In the genomic region with DNA sequence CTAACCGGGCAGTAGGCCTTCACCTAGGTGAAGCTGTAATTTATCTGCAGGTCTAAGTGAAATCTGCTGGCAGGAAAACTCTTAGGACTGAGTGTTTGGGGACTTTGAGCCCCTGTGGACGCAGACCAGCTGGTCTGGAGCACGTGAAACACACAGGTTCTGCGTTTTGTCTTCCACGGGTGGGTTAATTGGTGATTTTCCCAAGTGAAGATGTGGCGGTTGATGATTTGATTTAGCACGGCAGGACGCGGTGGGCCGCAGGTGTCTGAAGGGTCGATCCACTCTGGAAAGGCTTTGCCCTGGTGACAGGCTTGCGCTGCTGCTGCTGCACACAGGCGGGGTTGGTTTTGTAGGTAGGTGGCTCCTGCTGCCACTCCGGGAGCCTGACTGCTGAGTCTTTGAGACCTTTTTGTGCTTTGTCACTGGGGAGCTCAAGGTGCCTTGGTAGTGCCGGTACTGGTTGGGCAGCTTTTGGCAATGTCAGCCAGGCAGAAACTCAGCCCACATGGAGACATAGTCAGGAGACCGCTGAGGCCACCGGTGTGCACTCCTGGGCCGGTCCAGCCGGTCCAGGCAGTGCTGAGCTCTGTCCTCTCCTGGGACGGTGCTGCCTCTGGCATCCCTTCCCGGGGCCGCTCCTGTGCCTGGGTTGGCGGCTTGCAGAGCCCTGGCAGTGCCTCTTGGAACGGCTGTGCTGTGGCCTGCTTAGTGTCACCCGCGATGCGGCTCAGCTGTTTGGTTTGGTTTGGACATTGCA, we compare ENCODE assay signal across 1 cellular context.
TF ChIP-seq lines count a peak whose summit lies in the region.

No MANE protein-coding gene starts in this region.

TF ChIP-seq in HepG2, 621 proteins besides CTCF, POLR2A, EP300 and RAD21 (continued from another document and continues in another):
- no peak for TF ChIP-seq ZNF567 (CRISPR knock-in tag; IDR thresholded peaks at IDR 0.05; ENCODE audit: borderline replicate concordance)
- no peak for TF ChIP-seq ZNF557 (CRISPR knock-in tag; IDR thresholded peaks at IDR 0.05)
- TF ChIP-seq ATF7 (IDR thresholded peaks at IDR 0.05): no peak
- TF ChIP-seq ATF7 (CRISPR knock-in tag; IDR thresholded peaks at IDR 0.05): no peak
- 0 out of 2 replicates have a peak, but pooled peaks have one; percentile 38 for TF ChIP-seq HOXA9 (CRISPR knock-in tag; IDR thresholded peaks at IDR 0.05; ENCODE audit: borderline replicate concordance)
- TF ChIP-seq HNRNPL (IDR thresholded peaks at IDR 0.05; ENCODE audit: low read depth, low read length): peak; percentile 86; the same call in 1 of the 2 replicates
- TF ChIP-seq CBFB (CRISPR knock-in tag; IDR thresholded peaks at IDR 0.05): no peak
- TF ChIP-seq SAP130 (CRISPR knock-in tag; IDR thresholded peaks at IDR 0.05; ENCODE audit: low read depth): peak; percentile 31; the same call in 1 of the 2 replicates
- no peak for TF ChIP-seq LCORL (IDR thresholded peaks at IDR 0.05)
- no peak for TF ChIP-seq LCORL (CRISPR knock-in tag; IDR thresholded peaks at IDR 0.05)
- TF ChIP-seq, protein P1, sequence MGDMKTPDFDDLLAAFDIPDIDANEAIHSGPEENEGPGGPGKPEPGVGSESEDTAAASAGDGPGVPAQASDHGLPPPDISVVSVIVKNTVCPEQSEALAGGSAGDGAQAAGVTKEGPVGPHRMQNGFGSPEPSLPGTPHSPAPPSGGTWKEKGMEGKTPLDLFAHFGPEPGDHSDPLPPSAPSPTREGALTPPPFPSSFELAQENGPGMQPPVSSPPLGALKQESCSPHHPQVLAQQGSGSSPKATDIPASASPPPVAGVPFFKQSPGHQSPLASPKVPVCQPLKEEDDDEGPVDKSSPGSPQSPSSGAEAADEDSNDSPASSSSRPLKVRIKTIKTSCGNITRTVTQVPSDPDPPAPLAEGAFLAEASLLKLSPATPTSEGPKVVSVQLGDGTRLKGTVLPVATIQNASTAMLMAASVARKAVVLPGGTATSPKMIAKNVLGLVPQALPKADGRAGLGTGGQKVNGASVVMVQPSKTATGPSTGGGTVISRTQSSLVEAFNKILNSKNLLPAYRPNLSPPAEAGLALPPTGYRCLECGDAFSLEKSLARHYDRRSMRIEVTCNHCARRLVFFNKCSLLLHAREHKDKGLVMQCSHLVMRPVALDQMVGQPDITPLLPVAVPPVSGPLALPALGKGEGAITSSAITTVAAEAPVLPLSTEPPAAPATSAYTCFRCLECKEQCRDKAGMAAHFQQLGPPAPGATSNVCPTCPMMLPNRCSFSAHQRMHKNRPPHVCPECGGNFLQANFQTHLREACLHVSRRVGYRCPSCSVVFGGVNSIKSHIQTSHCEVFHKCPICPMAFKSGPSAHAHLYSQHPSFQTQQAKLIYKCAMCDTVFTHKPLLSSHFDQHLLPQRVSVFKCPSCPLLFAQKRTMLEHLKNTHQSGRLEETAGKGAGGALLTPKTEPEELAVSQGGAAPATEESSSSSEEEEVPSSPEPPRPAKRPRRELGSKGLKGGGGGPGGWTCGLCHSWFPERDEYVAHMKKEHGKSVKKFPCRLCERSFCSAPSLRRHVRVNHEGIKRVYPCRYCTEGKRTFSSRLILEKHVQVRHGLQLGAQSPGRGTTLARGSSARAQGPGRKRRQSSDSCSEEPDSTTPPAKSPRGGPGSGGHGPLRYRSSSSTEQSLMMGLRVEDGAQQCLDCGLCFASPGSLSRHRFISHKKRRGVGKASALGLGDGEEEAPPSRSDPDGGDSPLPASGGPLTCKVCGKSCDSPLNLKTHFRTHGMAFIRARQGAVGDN (CRISPR knock-in tag; IDR thresholded peaks at IDR 0.05): peak; percentile 74
- TF ChIP-seq ZNF556 (CRISPR knock-in tag; IDR thresholded peaks at IDR 0.05; ENCODE audit: borderline replicate concordance): no peak
- TF ChIP-seq ADNP (CRISPR knock-in tag; IDR thresholded peaks at IDR 0.05): no peak
- TF ChIP-seq ZSCAN12 (CRISPR knock-in tag; IDR thresholded peaks at IDR 0.05): no peak
- TF ChIP-seq ZFP82 (CRISPR knock-in tag; IDR thresholded peaks at IDR 0.05; ENCODE audit: borderline replicate concordance): peak; percentile 72; the same call in 1 of the 2 replicates
- no peak for TF ChIP-seq TBP (CRISPR knock-in tag; IDR thresholded peaks at IDR 0.05)
- no peak for TF ChIP-seq TCF12 (IDR thresholded peaks at IDR 0.05)
- TF ChIP-seq TCF12 (CRISPR knock-in tag; IDR thresholded peaks at IDR 0.05): no peak
- no peak for TF ChIP-seq NONO (IDR thresholded peaks at IDR 0.05)
- 0 out of 2 replicates have a peak, but pooled peaks have one; percentile 41 for TF ChIP-seq NONO (CRISPR knock-in tag; conservative IDR thresholded peaks at IDR 0.05)
- TF ChIP-seq DNMT3B (CRISPR knock-in tag; conservative IDR thresholded peaks at IDR 0.05): no peak
- TF ChIP-seq HNRNPLL (IDR thresholded peaks at IDR 0.05; ENCODE audit: low read depth, low read length, poor library complexity, severe bottlenecking): peak; percentile 35
- TF ChIP-seq ZNF841 (CRISPR knock-in tag; IDR thresholded peaks at IDR 0.05; ENCODE audit: borderline replicate concordance): no peak
- TF ChIP-seq SP5 (CRISPR knock-in tag; IDR thresholded peaks at IDR 0.05; ENCODE audit: borderline replicate concordance, low read depth): no peak
- TF ChIP-seq TEAD2 (CRISPR knock-in tag; IDR thresholded peaks at IDR 0.05): no peak
- TF ChIP-seq PCBP2 (optimal IDR thresholded peaks at IDR 0.05; ENCODE audit: low read depth, low read length, poor library complexity, severe bottlenecking): no peak
- TF ChIP-seq GATAD1 (CRISPR knock-in tag; IDR thresholded peaks at IDR 0.05): 0 out of 2 replicates have a peak, but pooled peaks have one; percentile 14
- TF ChIP-seq ZFP90 (CRISPR knock-in tag; IDR thresholded peaks at IDR 0.05; ENCODE audit: borderline replicate concordance): no peak
- TF ChIP-seq ZNF7 (CRISPR knock-in tag; IDR thresholded peaks at IDR 0.05): no peak
- no peak for TF ChIP-seq RBFOX2 (IDR thresholded peaks at IDR 0.05; ENCODE audit: low read depth, low read length)
- TF ChIP-seq AGO1 (IDR thresholded peaks at IDR 0.05; ENCODE audit: low read depth, low read length, poor library complexity, severe bottlenecking): peak; percentile 66
- TF ChIP-seq NR2C2 (CRISPR knock-in tag; IDR thresholded peaks at IDR 0.05; ENCODE audit: borderline replicate concordance): 0 out of 2 replicates have a peak, but pooled peaks have one; percentile 34
- TF ChIP-seq ZNF501 (CRISPR knock-in tag; IDR thresholded peaks at IDR 0.05): 0 out of 2 replicates have a peak, but pooled peaks have one; percentile 18
- TF ChIP-seq SMAD9 (CRISPR knock-in tag; IDR thresholded peaks at IDR 0.05): no peak
- TF ChIP-seq, protein P2, sequence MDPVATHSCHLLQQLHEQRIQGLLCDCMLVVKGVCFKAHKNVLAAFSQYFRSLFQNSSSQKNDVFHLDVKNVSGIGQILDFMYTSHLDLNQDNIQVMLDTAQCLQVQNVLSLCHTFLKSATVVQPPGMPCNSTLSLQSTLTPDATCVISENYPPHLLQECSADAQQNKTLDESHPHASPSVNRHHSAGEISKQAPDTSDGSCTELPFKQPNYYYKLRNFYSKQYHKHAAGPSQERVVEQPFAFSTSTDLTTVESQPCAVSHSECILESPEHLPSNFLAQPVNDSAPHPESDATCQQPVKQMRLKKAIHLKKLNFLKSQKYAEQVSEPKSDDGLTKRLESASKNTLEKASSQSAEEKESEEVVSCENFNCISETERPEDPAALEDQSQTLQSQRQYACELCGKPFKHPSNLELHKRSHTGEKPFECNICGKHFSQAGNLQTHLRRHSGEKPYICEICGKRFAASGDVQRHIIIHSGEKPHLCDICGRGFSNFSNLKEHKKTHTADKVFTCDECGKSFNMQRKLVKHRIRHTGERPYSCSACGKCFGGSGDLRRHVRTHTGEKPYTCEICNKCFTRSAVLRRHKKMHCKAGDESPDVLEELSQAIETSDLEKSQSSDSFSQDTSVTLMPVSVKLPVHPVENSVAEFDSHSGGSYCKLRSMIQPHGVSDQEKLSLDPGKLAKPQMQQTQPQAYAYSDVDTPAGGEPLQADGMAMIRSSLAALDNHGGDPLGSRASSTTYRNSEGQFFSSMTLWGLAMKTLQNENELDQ (CRISPR knock-in tag; IDR thresholded peaks at IDR 0.05; ENCODE audit: borderline replicate concordance): 0 out of 2 replicates have a peak, but pooled peaks have one; percentile 42
- no peak for TF ChIP-seq ZNF232 (CRISPR knock-in tag; IDR thresholded peaks at IDR 0.05; ENCODE audit: borderline replicate concordance)
- TF ChIP-seq, protein P3, sequence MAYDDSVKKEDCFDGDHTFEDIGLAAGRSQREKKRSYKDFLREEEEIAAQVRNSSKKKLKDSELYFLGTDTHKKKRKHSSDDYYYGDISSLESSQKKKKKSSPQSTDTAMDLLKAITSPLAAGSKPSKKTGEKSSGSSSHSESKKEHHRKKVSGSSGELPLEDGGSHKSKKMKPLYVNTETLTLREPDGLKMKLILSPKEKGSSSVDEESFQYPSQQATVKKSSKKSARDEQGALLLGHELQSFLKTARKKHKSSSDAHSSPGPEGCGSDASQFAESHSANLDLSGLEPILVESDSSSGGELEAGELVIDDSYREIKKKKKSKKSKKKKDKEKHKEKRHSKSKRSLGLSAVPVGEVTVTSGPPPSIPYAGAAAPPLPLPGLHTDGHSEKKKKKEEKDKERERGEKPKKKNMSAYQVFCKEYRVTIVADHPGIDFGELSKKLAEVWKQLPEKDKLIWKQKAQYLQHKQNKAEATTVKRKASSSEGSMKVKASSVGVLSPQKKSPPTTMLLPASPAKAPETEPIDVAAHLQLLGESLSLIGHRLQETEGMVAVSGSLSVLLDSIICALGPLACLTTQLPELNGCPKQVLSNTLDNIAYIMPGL (CRISPR knock-in tag; IDR thresholded peaks at IDR 0.05; ENCODE audit: borderline replicate concordance in 1 of 2, low read depth in 1 of 2): no peak
- TF ChIP-seq ZNF143 (CRISPR knock-in tag; IDR thresholded peaks at IDR 0.05): no peak
- TF ChIP-seq, protein P4, sequence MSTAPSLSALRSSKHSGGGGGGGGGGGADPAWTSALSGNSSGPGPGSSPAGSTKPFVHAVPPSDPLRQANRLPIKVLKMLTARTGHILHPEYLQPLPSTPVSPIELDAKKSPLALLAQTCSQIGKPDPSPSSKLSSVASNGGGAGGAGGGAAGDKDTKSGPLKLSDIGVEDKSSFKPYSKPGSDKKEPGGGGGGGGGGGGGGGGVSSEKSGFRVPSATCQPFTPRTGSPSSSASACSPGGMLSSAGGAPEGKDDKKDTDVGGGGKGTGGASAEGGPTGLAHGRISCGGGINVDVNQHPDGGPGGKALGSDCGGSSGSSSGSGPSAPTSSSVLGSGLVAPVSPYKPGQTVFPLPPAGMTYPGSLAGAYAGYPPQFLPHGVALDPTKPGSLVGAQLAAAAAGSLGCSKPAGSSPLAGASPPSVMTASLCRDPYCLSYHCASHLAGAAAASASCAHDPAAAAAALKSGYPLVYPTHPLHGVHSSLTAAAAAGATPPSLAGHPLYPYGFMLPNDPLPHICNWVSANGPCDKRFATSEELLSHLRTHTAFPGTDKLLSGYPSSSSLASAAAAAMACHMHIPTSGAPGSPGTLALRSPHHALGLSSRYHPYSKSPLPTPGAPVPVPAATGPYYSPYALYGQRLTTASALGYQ (CRISPR knock-in tag; IDR thresholded peaks at IDR 0.05): no peak
- TF ChIP-seq ZIK1 (CRISPR knock-in tag; IDR thresholded peaks at IDR 0.05; ENCODE audit: borderline replicate concordance, low read depth): no peak
- TF ChIP-seq TEAD3 (CRISPR knock-in tag; optimal IDR thresholded peaks at IDR 0.05; ENCODE audit: borderline replicate concordance): no peak
- TF ChIP-seq, protein P5, sequence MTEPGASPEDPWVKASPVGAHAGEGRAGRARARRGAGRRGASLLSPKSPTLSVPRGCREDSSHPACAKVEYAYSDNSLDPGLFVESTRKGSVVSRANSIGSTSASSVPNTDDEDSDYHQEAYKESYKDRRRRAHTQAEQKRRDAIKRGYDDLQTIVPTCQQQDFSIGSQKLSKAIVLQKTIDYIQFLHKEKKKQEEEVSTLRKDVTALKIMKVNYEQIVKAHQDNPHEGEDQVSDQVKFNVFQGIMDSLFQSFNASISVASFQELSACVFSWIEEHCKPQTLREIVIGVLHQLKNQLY (CRISPR knock-in tag; IDR thresholded peaks at IDR 0.05): no peak
- no peak for TF ChIP-seq YEATS2 (CRISPR knock-in tag; IDR thresholded peaks at IDR 0.05; ENCODE audit: borderline replicate concordance)
- TF ChIP-seq SRSF4 (IDR thresholded peaks at IDR 0.05; ENCODE audit: low read depth, low read length, poor library complexity, severe bottlenecking): no peak
- no peak for TF ChIP-seq HNRNPK (IDR thresholded peaks at IDR 0.05; ENCODE audit: low read depth, low read length, poor library complexity, severe bottlenecking)
- no peak for TF ChIP-seq NFE2 (CRISPR knock-in tag; IDR thresholded peaks at IDR 0.05)
- TF ChIP-seq KLF15 (CRISPR knock-in tag; IDR thresholded peaks at IDR 0.05; ENCODE audit: borderline replicate concordance): no peak
- TF ChIP-seq ZNF101 (CRISPR knock-in tag; IDR thresholded peaks at IDR 0.05; ENCODE audit: borderline replicate concordance, low read depth): no peak
- TF ChIP-seq, protein P6, sequence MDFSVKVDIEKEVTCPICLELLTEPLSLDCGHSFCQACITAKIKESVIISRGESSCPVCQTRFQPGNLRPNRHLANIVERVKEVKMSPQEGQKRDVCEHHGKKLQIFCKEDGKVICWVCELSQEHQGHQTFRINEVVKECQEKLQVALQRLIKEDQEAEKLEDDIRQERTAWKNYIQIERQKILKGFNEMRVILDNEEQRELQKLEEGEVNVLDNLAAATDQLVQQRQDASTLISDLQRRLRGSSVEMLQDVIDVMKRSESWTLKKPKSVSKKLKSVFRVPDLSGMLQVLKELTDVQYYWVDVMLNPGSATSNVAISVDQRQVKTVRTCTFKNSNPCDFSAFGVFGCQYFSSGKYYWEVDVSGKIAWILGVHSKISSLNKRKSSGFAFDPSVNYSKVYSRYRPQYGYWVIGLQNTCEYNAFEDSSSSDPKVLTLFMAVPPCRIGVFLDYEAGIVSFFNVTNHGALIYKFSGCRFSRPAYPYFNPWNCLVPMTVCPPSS (IDR thresholded peaks at IDR 0.05): no peak
- TF ChIP-seq ZNF230 (CRISPR knock-in tag; IDR thresholded peaks at IDR 0.05): no peak
- TF ChIP-seq, protein P7, sequence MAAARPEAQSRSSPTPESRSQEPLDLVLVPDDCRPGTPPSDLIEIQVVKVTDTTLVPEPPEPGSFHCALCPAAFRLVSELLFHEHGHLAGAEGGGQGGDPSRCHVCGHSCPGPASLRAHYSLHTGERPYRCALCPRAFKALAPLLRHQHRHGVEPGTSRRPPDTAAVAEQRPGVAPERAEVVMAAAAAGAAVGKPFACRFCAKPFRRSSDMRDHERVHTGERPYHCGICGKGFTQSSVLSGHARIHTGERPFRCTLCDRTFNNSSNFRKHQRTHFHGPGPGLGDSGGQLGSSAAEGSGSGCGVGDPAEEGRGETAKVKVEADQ (CRISPR knock-in tag; IDR thresholded peaks at IDR 0.05; ENCODE audit: borderline replicate concordance): no peak
- TF ChIP-seq KLF11 (CRISPR knock-in tag; IDR thresholded peaks at IDR 0.05): no peak
- TF ChIP-seq ZNF709 (CRISPR knock-in tag; IDR thresholded peaks at IDR 0.05): no peak
